In the genomic region with DNA sequence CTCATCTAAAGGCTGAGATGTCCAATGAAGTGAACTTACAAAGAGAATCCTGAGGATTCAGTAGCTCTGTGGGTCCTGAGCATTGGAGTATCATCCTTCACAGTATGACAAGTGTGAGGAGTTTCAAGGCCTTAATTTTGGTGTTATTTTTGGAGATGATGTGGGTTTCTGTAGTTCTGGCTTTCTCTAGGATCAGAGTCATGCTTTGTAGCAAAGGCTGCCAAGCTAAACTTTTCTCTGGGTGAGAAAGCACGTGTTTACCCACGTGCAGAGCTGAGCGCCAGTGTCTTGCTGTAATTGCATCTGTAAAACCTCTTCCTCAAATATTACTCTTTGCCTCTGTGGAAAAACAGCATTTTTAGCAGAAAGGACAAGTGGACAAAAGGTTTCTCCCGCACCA, we compare ENCODE assay signal across 15 cellular contexts.
DNase-seq lines count a peak whose midpoint lies in the region; ATAC-seq and TF ChIP-seq lines count a peak whose summit lies in the region.
"Had no signal": no experiment of that assay in that cellular context is flagged by ENCODE, and none has a peak within 500 bp of the region (broad histone marks: within the 10 kb centered on the region; RNA-seq: fewer than 3 reads in every experiment).

No MANE protein-coding gene starts in this region.

- peaks cover 6% of the 10 kb centered on the region; the same call in 2 of the 3 replicates for H3K4me1 Mint-ChIP-seq in GM23338
- H3K4me1 Mint-ChIP-seq: activated naive CD4-positive, alpha-beta T cell treated with anti-CD3 and anti-CD28 coated beads, Interleukin-2, amount 50 U/mL, for 24 hours; natural killer cell had no signal

- TF ChIP-seq CTCF in GM23338 (conservative IDR thresholded peaks at IDR 0.05; ENCODE audit: low read depth in 2 of 2) (no peak), right atrium auricular region (IDR thresholded peaks at IDR 0.05) (no peak), sigmoid colon (IDR thresholded peaks at IDR 0.05) (no peak)

- H3K9me2 ChIP-seq in GM23338 (ENCODE audit: insufficient read depth) = no peaks in the 10 kb centered on the region

- H3K9me3 ChIP-seq in right atrium auricular region = peaks cover 0 to 7% of the 10 kb centered on the region in 2 donors
- no peaks in the 10 kb centered on the region for H3K9me3 ChIP-seq in sigmoid colon

- ATAC-seq in GM23338 (no peak), GM18873 (IDR thresholded peaks at IDR 0.05; ENCODE audit: low FRiP score, unreplicated experiment) (no peak)
- ATAC-seq: CD8-positive, alpha-beta T cell; effector memory CD8-positive, alpha-beta T cell; natural killer cell had no signal

- H3K27ac Mint-ChIP-seq in GM23338 = no peak overlapping the region
- H3K27ac Mint-ChIP-seq: activated naive CD4-positive, alpha-beta T cell treated with anti-CD3 and anti-CD28 coated beads, Interleukin-2, amount 50 U/mL, for 24 hours; CD8-positive, alpha-beta T cell; effector memory CD8-positive, alpha-beta T cell; natural killer cell had no signal

- no peak overlapping the region for H3K4me3 Mint-ChIP-seq in GM23338
- H3K4me3 Mint-ChIP-seq: activated naive CD4-positive, alpha-beta T cell treated with anti-CD3 and anti-CD28 coated beads, Interleukin-2, amount 50 U/mL, for 24 hours; CD8-positive, alpha-beta T cell; effector memory CD8-positive, alpha-beta T cell; natural killer cell had no signal

- intact Hi-C loops in sigmoid colon (cut with DNase I) = no loop called here

- H3K36me3 ChIP-seq in GM23338 (ENCODE audit: insufficient read depth) (no peaks in the 10 kb centered on the region), right atrium auricular region (no peaks in the 10 kb centered on the region), sigmoid colon (no peaks in the 10 kb centered on the region)

- H3K4me3 ChIP-seq in GM23338 = no peak overlapping the region
- no peak overlapping the region for H3K4me3 ChIP-seq in right atrium auricular region
- H3K4me3 ChIP-seq in sigmoid colon = no peak overlapping the region

- H3K27me3 ChIP-seq in GM23338 (ENCODE audit: insufficient read depth) = no peaks in the 10 kb centered on the region
- no peaks in the 10 kb centered on the region for H3K27me3 ChIP-seq in right atrium auricular region
- H3K27me3 ChIP-seq in sigmoid colon = no peaks in the 10 kb centered on the region

- no peaks in the 10 kb centered on the region for H3F3A ChIP-seq in GM23338 (replicated peaks; ENCODE audit: low read depth)

- 16 to 59% methylated on average over 4 of the region's 4 CpGs for WGBS in sigmoid colon, 2 donors

- no peaks in the 10 kb centered on the region for H4K20me1 ChIP-seq in GM23338 (replicated peaks; ENCODE audit: insufficient read depth)

- peaks cover 2% of the 10 kb centered on the region; the same call in 1 of the 3 replicates for H3K9me3 Mint-ChIP-seq in GM23338
- H3K9me3 Mint-ChIP-seq: activated naive CD4-positive, alpha-beta T cell treated with anti-CD3 and anti-CD28 coated beads, Interleukin-2, amount 50 U/mL, for 24 hours had no signal

- H3K4me1 ChIP-seq in GM23338 (ENCODE audit: insufficient read depth) (0 out of 2 replicates have a peak, but pooled peaks cover 5% of the 10 kb centered on the region), right atrium auricular region (peaks cover 0 to 4% of the 10 kb centered on the region in 2 donors), sigmoid colon (peaks cover 0 to 9% (median 3%) of the 10 kb centered on the region in 4 donors)

- H3K27ac ChIP-seq in GM23338 (ENCODE audit: low read depth) = no peak overlapping the region
- H3K27ac ChIP-seq in right atrium auricular region = no peak overlapping the region
- peak overlapping the region in 1 of 4 donors; percentile 16 for H3K27ac ChIP-seq in sigmoid colon

- no peak for TF ChIP-seq EP300 in sigmoid colon (IDR thresholded peaks at IDR 0.05)

- no peaks in the 10 kb centered on the region for H3K27me3 Mint-ChIP-seq in GM23338 (ENCODE audit: insufficient read depth, low read depth, poor library complexity)
- H3K27me3 Mint-ChIP-seq: activated naive CD4-positive, alpha-beta T cell treated with anti-CD3 and anti-CD28 coated beads, Interleukin-2, amount 50 U/mL, for 24 hours; effector memory CD8-positive, alpha-beta T cell had no signal

- H3K36me3 Mint-ChIP-seq in GM23338 (ENCODE audit: low read depth) = no peaks in the 10 kb centered on the region
- H3K36me3 Mint-ChIP-seq: activated naive CD4-positive, alpha-beta T cell treated with anti-CD3 and anti-CD28 coated beads, Interleukin-2, amount 50 U/mL, for 24 hours; CD8-positive, alpha-beta T cell; natural killer cell had no signal

- H2AFZ ChIP-seq in GM23338 = peak overlapping the region; percentile 33; the same call in 1 of the 2 replicates

- TF ChIP-seq POLR2A in sigmoid colon (IDR thresholded peaks at IDR 0.05) = no peak

- DNase-seq in GM23338 (ENCODE audit: low spot score) (no peak), brain pericyte (ENCODE audit: low read depth, low spot score) (peak; percentile 91), right atrium auricular region (ENCODE audit: low spot score) (peak; percentile 74), sigmoid colon (peak; percentile 65), ecto neural progenitor cell (ENCODE audit: low spot score) (no peak), D341Med (ENCODE audit: low spot score) (no peak), NCI-H128 (lab: John Stamatoyannopoulos, UW; ENCODE audit: unreplicated experiment) (no peak)
- DNase-seq: activated CD8-positive, alpha-beta memory T cell treated with anti-CD3 and anti-CD28 coated beads for 24 hours; CD8-positive, alpha-beta T cell; effector memory CD8-positive, alpha-beta T cell; natural killer cell; NCI-H2029; T1000 had no signal

- H3K4me2 ChIP-seq in GM23338 = no peak overlapping the region

- no peaks in the 10 kb centered on the region for H3K79me2 ChIP-seq in GM23338 (replicated peaks; ENCODE audit: insufficient read depth)

TF ChIP-seq in GM23338, 12 proteins besides CTCF, POLR2A, EP300 and RAD21 (continues in another document):
- TF ChIP-seq, protein P1, sequence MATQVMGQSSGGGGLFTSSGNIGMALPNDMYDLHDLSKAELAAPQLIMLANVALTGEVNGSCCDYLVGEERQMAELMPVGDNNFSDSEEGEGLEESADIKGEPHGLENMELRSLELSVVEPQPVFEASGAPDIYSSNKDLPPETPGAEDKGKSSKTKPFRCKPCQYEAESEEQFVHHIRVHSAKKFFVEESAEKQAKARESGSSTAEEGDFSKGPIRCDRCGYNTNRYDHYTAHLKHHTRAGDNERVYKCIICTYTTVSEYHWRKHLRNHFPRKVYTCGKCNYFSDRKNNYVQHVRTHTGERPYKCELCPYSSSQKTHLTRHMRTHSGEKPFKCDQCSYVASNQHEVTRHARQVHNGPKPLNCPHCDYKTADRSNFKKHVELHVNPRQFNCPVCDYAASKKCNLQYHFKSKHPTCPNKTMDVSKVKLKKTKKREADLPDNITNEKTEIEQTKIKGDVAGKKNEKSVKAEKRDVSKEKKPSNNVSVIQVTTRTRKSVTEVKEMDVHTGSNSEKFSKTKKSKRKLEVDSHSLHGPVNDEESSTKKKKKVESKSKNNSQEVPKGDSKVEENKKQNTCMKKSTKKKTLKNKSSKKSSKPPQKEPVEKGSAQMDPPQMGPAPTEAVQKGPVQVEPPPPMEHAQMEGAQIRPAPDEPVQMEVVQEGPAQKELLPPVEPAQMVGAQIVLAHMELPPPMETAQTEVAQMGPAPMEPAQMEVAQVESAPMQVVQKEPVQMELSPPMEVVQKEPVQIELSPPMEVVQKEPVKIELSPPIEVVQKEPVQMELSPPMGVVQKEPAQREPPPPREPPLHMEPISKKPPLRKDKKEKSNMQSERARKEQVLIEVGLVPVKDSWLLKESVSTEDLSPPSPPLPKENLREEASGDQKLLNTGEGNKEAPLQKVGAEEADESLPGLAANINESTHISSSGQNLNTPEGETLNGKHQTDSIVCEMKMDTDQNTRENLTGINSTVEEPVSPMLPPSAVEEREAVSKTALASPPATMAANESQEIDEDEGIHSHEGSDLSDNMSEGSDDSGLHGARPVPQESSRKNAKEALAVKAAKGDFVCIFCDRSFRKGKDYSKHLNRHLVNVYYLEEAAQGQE (IDR thresholded peaks at IDR 0.05; ENCODE audit: unreplicated experiment) = no peak

Comparison
In these comparisons a context has a peak if more than half of its experiments do, and no peak if none do; other contexts are left out.
1. DNase-seq: peak in brain pericyte (single experiment), right atrium auricular region (single experiment) and sigmoid colon (single experiment); none in GM23338 (single experiment), ecto neural progenitor cell (single experiment), D341Med (single experiment) and NCI-H128 (single experiment).